ENCODE assay signal across 10 cellular contexts in genomic region chr10:73576178-73576889, GRCh38. TPM values are rescaled to one million over a fixed set of nuclear protein-coding genes. Genes with fewer than 3 reads are reported as not detected.
DNase-seq lines count a peak whose midpoint lies in the region; ATAC-seq lines count a peak whose summit lies in the region.
"Had no signal": no experiment of that assay in that cellular context is flagged by ENCODE, and none has a peak within 500 bp of the region (broad histone marks: within the 10 kb centered on the region; RNA-seq: fewer than 3 reads in every experiment).

No MANE protein-coding gene starts in this region.

- H3K9me3 ChIP-seq in duodenal mucosa (ENCODE audit: control insufficient read depth in 1 of 2, low read length in 2 of 2) = no peaks in the 10 kb centered on the region
- H3K9me3 ChIP-seq: BLaER1 had no signal

- intact Hi-C loops in Right ventricle myocardium inferior (cut with DNase I) = loop anchor here (5.0 kb wide), 1 partner anchor 51 kb away; no protein-coding TSS in a partner anchor
- intact Hi-C loops in cardiac septum (cut with DNase I) = loop anchor here (5.0 kb wide), 2 partner anchors 51 to 76 kb away; no protein-coding TSS in a partner anchor

- peak overlapping the region in 1 of 2 donors; percentile 22 for H3K4me3 ChIP-seq in duodenal mucosa (ENCODE audit: low read depth in 1 of 2, low read length in 2 of 2)
- H3K4me3 ChIP-seq: BLaER1 had no signal

- no peaks in the 10 kb centered on the region for H3K27me3 ChIP-seq in duodenal mucosa (ENCODE audit: control insufficient read depth in 1 of 2, insufficient read depth in 2 of 2, low read length in 2 of 2)
- H3K27me3 ChIP-seq: BLaER1 had no signal

- peak overlapping the region in 1 of 2 donors; percentile 25 for H3K9ac ChIP-seq in duodenal mucosa (ENCODE audit: low read depth in 1 of 2, low read length in 2 of 2)
- H3K9ac ChIP-seq: BLaER1 had no signal

- no peak for DNase-seq in Right ventricle myocardium inferior (ENCODE audit: missing footprints)
- no peak for DNase-seq in cardiac septum (ENCODE audit: low spot score)
- peak; percentile 26 for DNase-seq in mucosa of gallbladder (ENCODE audit: low spot score)
- no peak for DNase-seq in stimulated activated CD4-positive, alpha-beta T cell treated with anti-CD3 and anti-CD28 coated beads, Interleukin-2, amount 100 ng/mL, for 48 hours
- no peak for DNase-seq in central memory CD4-positive, alpha-beta T cell
- no peak for DNase-seq in GM19240 (ENCODE audit: insufficient read length, low spot score)
- DNase-seq: NCI-H2029 treated with DMSO at 0.1 percent for 48 hours had no signal

- H3K4me1 ChIP-seq in duodenal mucosa (ENCODE audit: control insufficient read depth in 1 of 2, insufficient read depth in 2 of 2, low read length in 2 of 2) = peaks cover 20 to 39% of the 10 kb centered on the region in 2 donors
- H3K4me1 ChIP-seq: BLaER1 had no signal

- ATAC-seq in Right ventricle myocardium inferior (peak; percentile 74), HG03460 (IDR thresholded peaks at IDR 0.05; ENCODE audit: unreplicated experiment) (no peak)

- no peaks in the 10 kb centered on the region for H3K36me3 ChIP-seq in duodenal mucosa (ENCODE audit: control insufficient read depth in 1 of 2, insufficient read depth in 2 of 2, low read length in 2 of 2)

- H3K27ac ChIP-seq in duodenal mucosa (ENCODE audit: low read depth, low read length) = peak overlapping the region; percentile 32
- H3K27ac ChIP-seq: BLaER1 had no signal

RNA-seq across cellular contexts. Expression of gene USP54, which starts 14.8 kb away (rescaled TPM):
- total RNA-seq in Right ventricle myocardium inferior (29.7 TPM), cardiac septum (16.3 TPM), mucosa of gallbladder (65.2 TPM)
